Comparison of ENCODE assay signal across 19 cellular contexts in the genomic region with DNA sequence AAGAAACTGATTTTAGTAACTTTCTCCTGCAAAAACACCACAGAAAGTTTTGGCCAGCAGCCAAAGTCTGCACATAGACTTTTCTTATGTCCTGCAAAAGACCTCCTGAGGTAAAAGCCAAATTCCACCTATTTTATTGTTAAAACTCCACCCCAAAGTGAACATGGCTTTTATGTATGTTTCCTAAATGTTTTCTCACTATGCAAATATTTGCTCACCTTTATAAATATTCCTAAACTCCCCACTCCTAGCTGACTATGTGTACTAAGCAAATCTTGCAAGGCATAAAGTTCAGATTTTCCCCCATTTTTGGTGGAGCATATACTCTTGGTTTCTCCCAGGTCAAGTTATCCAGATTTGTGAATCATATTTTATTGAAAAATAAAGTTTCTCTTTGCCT.
DNase-seq lines count a peak whose midpoint lies in the region; ATAC-seq, FAIRE-seq and TF ChIP-seq lines count a peak whose summit lies in the region.
"Had no signal": no experiment of that assay in that cellular context is flagged by ENCODE, and none has a peak within 500 bp of the region (broad histone marks: within the 10 kb centered on the region; RNA-seq: fewer than 3 reads in every experiment).

No MANE protein-coding gene starts in this region.

- H2AFZ ChIP-seq in HepG2 (ENCODE audit: low read length) (no peak overlapping the region), K562 (ENCODE audit: low read depth, low read length) (no peak overlapping the region)
- H2AFZ ChIP-seq: GM23248 had no signal

- no TSS peak for BruUV-seq in HepG2 (replicated peaks; lab: Mats Ljungman, UMichigan)
- BruUV-seq in K562 (replicated peaks; lab: Mats Ljungman, UMichigan): no TSS peak

- H3K9me3 ChIP-seq in HepG2 (ENCODE audit: low read length) (peaks cover 64% of the 10 kb centered on the region), right lobe of liver (no peaks in the 10 kb centered on the region), K562 (replicated peaks; ENCODE audit: control insufficient read depth, insufficient read depth, low read depth, low read length) (no peaks in the 10 kb centered on the region), upper lobe of right lung (no peaks in the 10 kb centered on the region)

- no peak overlapping the region for H3K4me3 Mint-ChIP-seq in stimulated activated naive CD8-positive, alpha-beta T cell treated with anti-CD3 and anti-CD28 coated beads, Interleukin-15, amount 100 ng/mL, for 72 hours
- H3K4me3 Mint-ChIP-seq: CD4-positive, alpha-beta memory T cell had no signal

- POLR2A ChIA-PET in HepG2 (lab: Yijun Ruan, JAX): no interaction called here
- POLR2A ChIA-PET in K562 (lab: Yijun Ruan, JAX): no interaction called here

- H3K79me2 ChIP-seq in HepG2 (ENCODE audit: insufficient read depth, low read length): no peaks in the 10 kb centered on the region
- no peaks in the 10 kb centered on the region for H3K79me2 ChIP-seq in K562 (ENCODE audit: control insufficient read depth, insufficient read depth, low read length)

- peak; percentile 41 for DNase-seq in HepG2 (ENCODE audit: low spot score)
- DNase-seq in right lobe of liver: no peak
- peak; percentile 13 for DNase-seq in M059J (ENCODE audit: low read depth)
- no peak for DNase-seq in K562 (ENCODE audit: extremely low read depth in 1 of 4, low spot score in 3 of 4)
- no peak for DNase-seq in upper lobe of right lung
- no peak for DNase-seq in stimulated activated naive CD8-positive, alpha-beta T cell treated with anti-CD3 and anti-CD28 coated beads, Interleukin-15, amount 100 ng/mL, for 72 hours
- DNase-seq in GDM1 (lab: John Stamatoyannopoulos, UW): no peak
- DNase-seq: C1 segment of cervical spinal cord; CD4-positive, alpha-beta memory T cell; COR-L47; DMS153; DND-41; GM23248; H7; HCEC 1CT had no signal

- TF ChIP-seq CTCF in HepG2 (CRISPR knock-in tag; IDR thresholded peaks at IDR 0.05): no peak
- TF ChIP-seq CTCF in right lobe of liver (IDR thresholded peaks at IDR 0.05): no peak
- TF ChIP-seq CTCF in K562 (IDR thresholded peaks at IDR 0.05 in 2 of 3, conservative IDR thresholded peaks at IDR 0.05 in 1 of 3; ENCODE audit: insufficient read depth in 2 of 3, low read depth in 1 of 3, low read length in 3 of 3): no peak
- TF ChIP-seq CTCF in upper lobe of right lung (IDR thresholded peaks at IDR 0.05): no peak

- peaks cover 0 to 7% of the 10 kb centered on the region in 2 donors for H3K9me3 Mint-ChIP-seq in stimulated activated naive CD8-positive, alpha-beta T cell treated with anti-CD3 and anti-CD28 coated beads, Interleukin-15, amount 100 ng/mL, for 72 hours

- H3K27me3 ChIP-seq in HepG2 (ENCODE audit: control insufficient read depth in 1 of 2, insufficient read depth in 2 of 2, low read length in 2 of 2) (no peaks in the 10 kb centered on the region; a peak in 1 of 5 replicates), right lobe of liver (no peaks in the 10 kb centered on the region), K562 (ENCODE audit: control insufficient read depth in 2 of 2, insufficient read depth in 2 of 2, low read length in 2 of 2) (no peaks in the 10 kb centered on the region), upper lobe of right lung (no peaks in the 10 kb centered on the region)

- no peaks in the 10 kb centered on the region for H3K4me1 Mint-ChIP-seq in stimulated activated naive CD8-positive, alpha-beta T cell treated with anti-CD3 and anti-CD28 coated beads, Interleukin-15, amount 100 ng/mL, for 72 hours
- H3K4me1 Mint-ChIP-seq: CD4-positive, alpha-beta memory T cell had no signal

- H3K36me3 ChIP-seq in HepG2 (replicated peaks in 1 of 2; ENCODE audit: control insufficient read depth in 1 of 2, insufficient read depth in 2 of 2, low read length in 2 of 2) (no peaks in the 10 kb centered on the region), right lobe of liver (no peaks in the 10 kb centered on the region), K562 (ENCODE audit: control insufficient read depth, insufficient read depth, low read length) (no peaks in the 10 kb centered on the region), upper lobe of right lung (no peaks in the 10 kb centered on the region)

- TF ChIP-seq EP300 in HepG2 (IDR thresholded peaks at IDR 0.05; ENCODE audit: low read depth in 2 of 2, low read length in 2 of 2) (0 out of 4 replicates have a peak, but pooled peaks of 1 of the 2 experiments have one; percentile 9), HepG2 (CRISPR knock-in tag; IDR thresholded peaks at IDR 0.05; ENCODE audit: borderline replicate concordance) (no peak), K562 (IDR thresholded peaks at IDR 0.05; ENCODE audit: low read length) (no peak)

- intact Hi-C loops in HepG2 (cut with micrococcal nuclease; ENCODE audit: unreplicated experiment): no loop called here
- intact Hi-C loops in right lobe of liver (cut with DNase I): no loop called here
- intact Hi-C loops in K562 (cut with micrococcal nuclease): no loop called here
- intact Hi-C loops in upper lobe of right lung (cut with DNase I): no loop called here

- no peaks in the 10 kb centered on the region for H3K9me1 ChIP-seq in K562 (ENCODE audit: control insufficient read depth, insufficient read depth, low read length)

- FAIRE-seq in HepG2 (lab: Jason Lieb, UNC): peak; percentile 23
- no peak for FAIRE-seq in K562 (lab: Jason Lieb, UNC)
- FAIRE-seq: G401.6, GM12878, GM19239, H1 had no signal

- TF ChIP-seq RAD21 in HepG2 (CRISPR knock-in tag; IDR thresholded peaks at IDR 0.05) (no peak), K562 (CRISPR knock-in tag; conservative IDR thresholded peaks at IDR 0.05 in 1 of 2, IDR thresholded peaks at IDR 0.05 in 1 of 2) (no peak)

- H3K9ac ChIP-seq in HepG2 (ENCODE audit: insufficient read depth, low read depth, low read length) (no peak overlapping the region), K562 (ENCODE audit: insufficient read depth in 1 of 2, low read depth in 2 of 2, low read length in 2 of 2) (no peak overlapping the region)
- H3K9ac ChIP-seq: GM23248 had no signal

- H3K4me2 ChIP-seq in HepG2 (ENCODE audit: low read depth, low read length) (no peak overlapping the region), K562 (ENCODE audit: insufficient read depth, low read length) (no peak overlapping the region)

- no peak overlapping the region for H3K4me3 ChIP-seq in HepG2 (replicated peaks in 1 of 3; ENCODE audit: insufficient read depth in 1 of 3, low read depth in 2 of 3, low read length in 3 of 3)
- no peak overlapping the region for H3K4me3 ChIP-seq in right lobe of liver
- H3K4me3 ChIP-seq in K562: no peak overlapping the region
- no peak overlapping the region for H3K4me3 ChIP-seq in upper lobe of right lung
- H3K4me3 ChIP-seq: GM12878, GM23248 had no signal

- no peak overlapping the region for H3K27ac Mint-ChIP-seq in stimulated activated naive CD8-positive, alpha-beta T cell treated with anti-CD3 and anti-CD28 coated beads, Interleukin-15, amount 100 ng/mL, for 72 hours
- H3K27ac Mint-ChIP-seq: CD4-positive, alpha-beta memory T cell had no signal

- H3K27ac ChIP-seq in HepG2 (ENCODE audit: extremely low read length, insufficient read depth, low read length): no peak overlapping the region
- no peak overlapping the region for H3K27ac ChIP-seq in right lobe of liver
- H3K27ac ChIP-seq in K562 (ENCODE audit: extremely low read depth, low read depth, low read length): no peak overlapping the region
- no peak overlapping the region for H3K27ac ChIP-seq in upper lobe of right lung
- H3K27ac ChIP-seq: GM23248 had no signal

- TF ChIP-seq POLR2A in HepG2 (IDR thresholded peaks at IDR 0.05; ENCODE audit: insufficient read depth in 1 of 2, low read depth in 2 of 2, low read length in 2 of 2) (no peak), right lobe of liver (IDR thresholded peaks at IDR 0.05) (no peak), K562 (conservative IDR thresholded peaks at IDR 0.05) (no peak)

- ATAC-seq in HepG2: peak; percentile 81
- ATAC-seq in right lobe of liver: no peak
- no peak for ATAC-seq in K562
- no peak for ATAC-seq in upper lobe of right lung
- ATAC-seq in stimulated activated naive CD8-positive, alpha-beta T cell treated with anti-CD3 and anti-CD28 coated beads, Interleukin-15, amount 100 ng/mL, for 72 hours: no peak
- ATAC-seq: GM12878 had no signal

- H4K20me1 ChIP-seq in HepG2 (ENCODE audit: insufficient read depth, low read length): no peaks in the 10 kb centered on the region
- H4K20me1 ChIP-seq in K562 (replicated peaks; ENCODE audit: control insufficient read depth, insufficient read depth, low read length): no peaks in the 10 kb centered on the region

- H3K27me3 Mint-ChIP-seq in stimulated activated naive CD8-positive, alpha-beta T cell treated with anti-CD3 and anti-CD28 coated beads, Interleukin-15, amount 100 ng/mL, for 72 hours: no peaks in the 10 kb centered on the region
- H3K27me3 Mint-ChIP-seq: CD4-positive, alpha-beta memory T cell had no signal

- peaks cover 20% of the 10 kb centered on the region; the same call in 1 of the 2 replicates for H3K4me1 ChIP-seq in HepG2 (ENCODE audit: insufficient read depth, low read length)
- no peaks in the 10 kb centered on the region for H3K4me1 ChIP-seq in right lobe of liver
- no peaks in the 10 kb centered on the region for H3K4me1 ChIP-seq in K562 (replicated peaks in 1 of 2; ENCODE audit: control insufficient read depth in 2 of 2, insufficient read depth in 2 of 2, low read length in 2 of 2)
- no peaks in the 10 kb centered on the region for H3K4me1 ChIP-seq in upper lobe of right lung

- CTCF ChIA-PET in HepG2 (lab: Yijun Ruan, JAX; ENCODE audit: low intra/inter-chr PET ratio, low total read pairs) (no interaction called here), K562 (lab: Yijun Ruan, JAX; ENCODE audit: low intra/inter-chr PET ratio) (no interaction called here)

- in situ Hi-C loops in HepG2 (cut with HindIII; ENCODE audit: extremely low pct_ligation_motif_present, low pct_unique_long_range_greater_than_20kb): no loop called here
- in situ Hi-C loops in K562 (cut with MboI): no loop called here

TF ChIP-seq in HepG2, 621 proteins besides CTCF, POLR2A, EP300 and RAD21 (continues in another document):
- TF ChIP-seq KAT8 (CRISPR knock-in tag; IDR thresholded peaks at IDR 0.05) (no peak), ISL2 (CRISPR knock-in tag; IDR thresholded peaks at IDR 0.05) (peak; percentile 37; the same call in 1 of the 2 replicates)

TF ChIP-seq in K562, 482 proteins besides CTCF, POLR2A, EP300 and RAD21:
- peak; percentile 23; the same call in 1 of the 2 replicates for TF ChIP-seq NFIC (IDR thresholded peaks at IDR 0.05)
- TF ChIP-seq ZNF445 (CRISPR knock-in tag; IDR thresholded peaks at IDR 0.05; ENCODE audit: low read depth): no peak

Comparison
In these comparisons a context has a peak if more than half of its experiments do, and no peak if none do; other contexts are left out.
1. DNase-seq: peak in HepG2 (single experiment) and M059J (single experiment); none in right lobe of liver (0 of 3), K562 (0 of 4), upper lobe of right lung (single experiment), stimulated activated naive CD8-positive, alpha-beta T cell treated with anti-CD3 and anti-CD28 coated beads, Interleukin-15, amount 100 ng/mL, for 72 hours (0 of 2) and GDM1 (single experiment).
2. Of the 241 proteins assayed by ChIP-seq in both HepG2 and K562: peak only in HepG2: ARID3A and BCL6; only in K562: none; in both: NFIC; in neither: 236; mixed calls (peak in some experiments, not most) for 2.